ENCODE assay signal across 8 cellular contexts in the genomic region with DNA sequence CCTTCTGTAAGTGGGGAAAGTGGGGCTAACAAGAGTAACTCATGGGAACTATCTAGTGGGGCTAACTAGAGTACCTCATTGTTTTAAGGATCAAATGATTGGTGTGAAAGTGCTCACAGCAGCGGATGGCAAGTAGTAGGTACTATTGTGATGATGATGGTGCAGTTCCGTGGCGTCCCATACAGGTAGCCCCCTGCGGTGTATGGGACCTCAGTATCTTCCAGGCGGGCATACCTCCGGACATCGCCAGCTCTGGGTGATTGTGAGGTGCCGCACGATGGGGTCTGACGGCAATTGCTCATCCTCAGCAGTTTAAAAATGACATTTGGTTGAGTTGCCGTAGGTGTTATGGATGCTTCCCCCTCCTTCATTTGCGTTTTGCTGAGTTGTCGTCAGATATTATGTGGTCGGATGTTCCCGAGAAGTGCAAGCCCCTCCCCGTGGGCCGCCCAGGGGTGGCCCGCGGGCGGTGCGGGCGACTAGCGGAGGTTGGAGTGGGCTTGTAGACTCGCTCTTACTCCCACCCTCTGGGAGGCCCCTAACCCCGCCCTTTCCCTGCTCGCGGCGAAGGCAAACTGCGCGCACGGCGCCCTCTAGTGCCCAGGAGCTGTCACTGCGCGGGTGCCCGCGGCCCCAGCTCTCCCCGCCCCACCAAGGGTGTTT. TPM values are rescaled to one million over a fixed set of nuclear protein-coding genes. Genes with fewer than 3 reads are reported as not detected.
DNase-seq lines count a peak whose midpoint lies in the region.

No MANE protein-coding gene starts in this region.

- peaks cover 51% of the 10 kb centered on the region for H3K27me3 Mint-ChIP-seq in T-helper 1 cell treated with Interleukin-12 subunit alpha and Interleukin-12 subunit beta and Interleukin-4 antibody, amounts not matched to agents 30 μg/mL and 1 μg/mL, for 36 hours (ENCODE audit: low read depth)

- no CpG with 5 or more reads among the region's 37 CpGs for WGBS in iPS DF 6.9 (ENCODE audit: insufficient coverage, insufficient read length)

- no peaks in the 10 kb centered on the region for H3K9me3 Mint-ChIP-seq in T-helper 1 cell treated with Interleukin-12 subunit alpha and Interleukin-12 subunit beta and Interleukin-4 antibody, amounts not matched to agents 30 μg/mL and 1 μg/mL, for 36 hours

- H3K4me1 Mint-ChIP-seq in T-helper 1 cell treated with Interleukin-12 subunit alpha and Interleukin-12 subunit beta and Interleukin-4 antibody, amounts not matched to agents 30 μg/mL and 1 μg/mL, for 36 hours (ENCODE audit: low read depth) = peaks cover 9% of the 10 kb centered on the region

- DNase-seq in H7 (peak; percentile 93), M059J (ENCODE audit: low read depth) (peak; percentile 47), amniotic epithelial cell (ENCODE audit: low read depth) (peak; percentile 11), iPS DF 6.9 (ENCODE audit: low read depth, low spot score) (no peak), skeletal muscle cell (ENCODE audit: low read depth) (no peak), KG1 (lab: John Stamatoyannopoulos, UW) (no peak)

- peak overlapping the region; percentile 88 for H3K4me3 Mint-ChIP-seq in T-helper 1 cell treated with Interleukin-12 subunit alpha and Interleukin-12 subunit beta and Interleukin-4 antibody, amounts not matched to agents 30 μg/mL and 1 μg/mL, for 36 hours

- H3K9me3 ChIP-seq in iPS DF 6.9 (ENCODE audit: control insufficient read depth, insufficient read depth, low read length) = no peaks in the 10 kb centered on the region

- no peak overlapping the region for H3K27ac ChIP-seq in iPS DF 6.9 (ENCODE audit: low read length)

- no peaks in the 10 kb centered on the region for H3K36me3 Mint-ChIP-seq in T-helper 1 cell treated with Interleukin-12 subunit alpha and Interleukin-12 subunit beta and Interleukin-4 antibody, amounts not matched to agents 30 μg/mL and 1 μg/mL, for 36 hours (ENCODE audit: low read depth)

- H3K27ac Mint-ChIP-seq in T-helper 1 cell treated with Interleukin-12 subunit alpha and Interleukin-12 subunit beta and Interleukin-4 antibody, amounts not matched to agents 30 μg/mL and 1 μg/mL, for 36 hours = no peak overlapping the region

- H3K27me3 ChIP-seq in H7 (ENCODE audit: control insufficient read depth, insufficient read depth, low read length) (peaks cover 44% of the 10 kb centered on the region), iPS DF 6.9 (ENCODE audit: control insufficient read depth, insufficient read depth, low read length) (peaks cover 9% of the 10 kb centered on the region)

- H3K4me3 ChIP-seq in GM08714 (ENCODE audit: low read length) (peak overlapping the region; percentile 47; the same call in 1 of the 2 replicates), H7 (ENCODE audit: insufficient read depth, low read depth, low read length) (peak overlapping the region; percentile 43), iPS DF 6.9 (ENCODE audit: low read length) (peak overlapping the region; percentile 37; the same call in 1 of the 2 replicates), skeletal muscle cell (ENCODE audit: low read depth, low read length) (peak overlapping the region; percentile 47)

- H3K4me1 ChIP-seq in iPS DF 6.9 (ENCODE audit: control insufficient read depth, insufficient read depth, low read length) = no peaks in the 10 kb centered on the region

- H3K36me3 ChIP-seq in H7 (replicated peaks; ENCODE audit: control insufficient read depth, insufficient read depth, low read length) (no peaks in the 10 kb centered on the region), iPS DF 6.9 (ENCODE audit: control insufficient read depth, insufficient read depth, low read length) (no peaks in the 10 kb centered on the region)

RNA-seq across cellular contexts. Expression of a gene that starts 18.3 kb away (rescaled TPM):
- total RNA-seq in H7 (2014; rRNA removed; shearing (Covaris generic)) = not detected in 2 replicates
- total RNA-seq in M059J (2014; rRNA removed; shearing (Covaris generic)) = not detected in 2 replicates

Comparison
In these comparisons a context has a peak if more than half of its experiments do, and no peak if none do; other contexts are left out.
1. DNase-seq: peak in H7 (single experiment), M059J (single experiment) and amniotic epithelial cell (single experiment); none in iPS DF 6.9 (single experiment), skeletal muscle cell (single experiment) and KG1 (single experiment).
2. Peak in every context shown above with its lines, with median percentiles within 50 percentile points of each other: H3K4me3 ChIP-seq.